Comparison of ENCODE assay signal across 8 cellular contexts in the genomic region with DNA sequence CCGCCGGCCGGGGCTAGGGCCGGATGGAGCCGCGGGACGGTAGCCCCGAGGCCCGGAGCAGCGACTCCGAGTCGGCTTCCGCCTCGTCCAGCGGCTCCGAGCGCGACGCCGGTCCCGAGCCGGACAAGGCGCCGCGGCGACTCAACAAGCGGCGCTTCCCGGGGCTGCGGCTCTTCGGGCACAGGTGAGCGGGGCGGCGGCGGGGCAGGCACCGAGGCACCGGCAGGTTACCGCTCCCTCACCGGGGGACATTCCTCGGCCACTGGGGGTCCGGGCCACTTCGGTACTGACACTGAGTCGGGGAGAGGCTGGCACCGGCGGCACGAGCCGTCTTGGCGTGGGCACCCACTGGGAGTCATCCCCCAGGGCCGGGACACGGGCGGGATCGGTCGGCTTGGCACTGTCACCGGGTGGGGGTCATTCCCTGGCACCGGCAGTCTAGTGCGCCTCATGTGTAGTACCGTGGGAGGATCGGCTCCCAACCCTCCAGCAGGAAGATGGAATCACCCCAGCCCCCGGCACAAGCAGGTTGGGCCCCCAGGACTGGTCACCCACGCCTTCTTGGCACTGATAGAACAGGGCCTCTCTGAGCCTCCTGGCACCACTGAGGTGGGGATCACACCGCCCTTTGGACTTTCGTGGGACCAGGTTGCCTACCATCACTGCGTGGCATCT. TPM values are rescaled to one million over a fixed set of nuclear protein-coding genes. Genes with fewer than 3 reads are reported as not detected.
DNase-seq lines count a peak whose midpoint lies in the region; ATAC-seq and TF ChIP-seq lines count a peak whose summit lies in the region.

No MANE protein-coding gene starts in this region.

- peaks cover 0 to 21% (median 0%) of the 10 kb centered on the region in 3 donors for H3K36me3 Mint-ChIP-seq in CD8-positive, alpha-beta memory T cell
- H3K36me3 Mint-ChIP-seq in activated T-helper 17 cell treated with anti-CD3 and anti-CD28 coated beads, Interleukin-2, amount 50 U/mL, for 72 hours (ENCODE audit: low read depth) = peaks cover 6% of the 10 kb centered on the region

- H3K4me1 ChIP-seq in CD8-positive, alpha-beta memory T cell (ENCODE audit: insufficient read depth, low read length) = peaks cover 80% of the 10 kb centered on the region
- H3K4me1 ChIP-seq in right atrium auricular region (peaks cover 0 to 85% of the 10 kb centered on the region in 2 donors), skeletal muscle tissue (ENCODE audit: control insufficient read depth in 3 of 3, insufficient read depth in 3 of 3, low read length in 3 of 3) (peaks cover 36 to 50% (median 44%) of the 10 kb centered on the region in 3 donors)

- H3K9me3 Mint-ChIP-seq in CD8-positive, alpha-beta memory T cell = no peaks in the 10 kb centered on the region
- H3K9me3 Mint-ChIP-seq in activated T-helper 17 cell treated with anti-CD3 and anti-CD28 coated beads, Interleukin-2, amount 50 U/mL, for 72 hours = no peaks in the 10 kb centered on the region

- POLR2A ChIA-PET in CD8-positive, alpha-beta memory T cell (lab: Charles Lee) = interaction anchor here (1.0 to 5.6 kb wide), 4 partner anchors 11 to 105 kb away, joined by 3 to 32 read pairs (median 5); no protein-coding TSS in a partner anchor

- peaks cover 62 to 79% (median 67%) of the 10 kb centered on the region in 3 donors for H3K4me1 Mint-ChIP-seq in CD8-positive, alpha-beta memory T cell
- H3K4me1 Mint-ChIP-seq in activated T-helper 17 cell treated with anti-CD3 and anti-CD28 coated beads, Interleukin-2, amount 50 U/mL, for 72 hours = peaks cover 49% of the 10 kb centered on the region

- CTCF ChIA-PET in CD8-positive, alpha-beta memory T cell (lab: Charles Lee) = interaction anchor here (0.6 to 18.1 kb wide), 9 partner anchors 10 to 213 kb away, joined by 3 to 358 read pairs (median 7); no protein-coding TSS in a partner anchor

- H3K4me3 ChIP-seq in CD8-positive, alpha-beta memory T cell (ENCODE audit: low read length) = peak overlapping the region; percentile 95
- H3K4me3 ChIP-seq in right atrium auricular region = peak overlapping the region; percentile 81 to 86
- peak overlapping the region; percentile 78 to 86 (median 86) for H3K4me3 ChIP-seq in skeletal muscle tissue (ENCODE audit: low read length in 3 of 3)

- peak overlapping the region; percentile 70 to 98 (median 94) for H3K27ac Mint-ChIP-seq in CD8-positive, alpha-beta memory T cell
- H3K27ac Mint-ChIP-seq in activated T-helper 17 cell treated with anti-CD3 and anti-CD28 coated beads, Interleukin-2, amount 50 U/mL, for 72 hours = peak overlapping the region; percentile 82

- peaks cover 0 to 3% of the 10 kb centered on the region in 2 donors for H3K27me3 Mint-ChIP-seq in CD8-positive, alpha-beta memory T cell
- no peaks in the 10 kb centered on the region for H3K27me3 Mint-ChIP-seq in activated T-helper 17 cell treated with anti-CD3 and anti-CD28 coated beads, Interleukin-2, amount 50 U/mL, for 72 hours

- H3K27me3 ChIP-seq in CD8-positive, alpha-beta memory T cell (ENCODE audit: insufficient read depth, low read length, poor library complexity, severe bottlenecking) = no peaks in the 10 kb centered on the region
- H3K27me3 ChIP-seq in right atrium auricular region = no peaks in the 10 kb centered on the region
- no peaks in the 10 kb centered on the region for H3K27me3 ChIP-seq in skeletal muscle tissue (ENCODE audit: control insufficient read depth in 3 of 3, insufficient read depth in 3 of 3, low read length in 3 of 3)

- no peaks in the 10 kb centered on the region for H3K9me3 ChIP-seq in CD8-positive, alpha-beta memory T cell (ENCODE audit: low read length)
- H3K9me3 ChIP-seq in right atrium auricular region (no peaks in the 10 kb centered on the region), skeletal muscle tissue (ENCODE audit: control insufficient read depth in 3 of 3, low read length in 3 of 3) (no peaks in the 10 kb centered on the region)

- peak; percentile 3 for ATAC-seq in HG03039 (IDR thresholded peaks at IDR 0.05; ENCODE audit: unreplicated experiment)
- no peak for ATAC-seq in activated T-helper 17 cell treated with anti-CD3 and anti-CD28 coated beads, Interleukin-2, amount 50 U/mL, for 72 hours (replicated peaks)

- peak overlapping the region; percentile 80 to 92 (median 84) for H3K9ac ChIP-seq in skeletal muscle tissue (ENCODE audit: low read depth in 1 of 3, low read length in 3 of 3)

- no peaks in the 10 kb centered on the region for H3K36me3 ChIP-seq in CD8-positive, alpha-beta memory T cell (ENCODE audit: insufficient read depth, low read length)
- H3K36me3 ChIP-seq in right atrium auricular region = no peaks in the 10 kb centered on the region
- no peaks in the 10 kb centered on the region for H3K36me3 ChIP-seq in skeletal muscle tissue (ENCODE audit: control insufficient read depth in 3 of 3, insufficient read depth in 3 of 3, low read length in 3 of 3)

- H3K4me3 Mint-ChIP-seq in CD8-positive, alpha-beta memory T cell = peak overlapping the region; percentile 89 to 98 (median 96)
- peak overlapping the region; percentile 92 for H3K4me3 Mint-ChIP-seq in activated T-helper 17 cell treated with anti-CD3 and anti-CD28 coated beads, Interleukin-2, amount 50 U/mL, for 72 hours

- TF ChIP-seq CTCF in right atrium auricular region (IDR thresholded peaks at IDR 0.05) = no peak

- peak in 1 of 5 donors; percentile 25 for DNase-seq in CD8-positive, alpha-beta memory T cell
- DNase-seq in right atrium auricular region (ENCODE audit: low spot score) (no peak), SW 1271 (lab: John Stamatoyannopoulos, UW) (no peak), NCI-H146 treated with DMSO at 0.1 percent for 48 hours (lab: John Stamatoyannopoulos, UW; ENCODE audit: unreplicated experiment) (no peak), dedifferentiated amniotic fluid mesenchymal stem cell (ENCODE audit: extremely low spot score) (no peak)

- peak overlapping the region; percentile 63 for H3K27ac ChIP-seq in CD8-positive, alpha-beta memory T cell (ENCODE audit: low read depth, low read length)
- H3K27ac ChIP-seq in right atrium auricular region (peak overlapping the region; percentile 78 to 87), skeletal muscle tissue (ENCODE audit: low read depth, low read length) (no peak overlapping the region)

RNA-seq across cellular contexts. Expression of gene DGKZ, which starts 0.5 kb away (rescaled TPM):
- total RNA-seq in CD8-positive, alpha-beta memory T cell = 10 to 100 TPM; 85.8 to 87.2 TPM
- polyA plus RNA-seq in CD8-positive, alpha-beta memory T cell = 87.4 TPM
- total RNA-seq in activated T-helper 17 cell treated with anti-CD3 and anti-CD28 coated beads, Interleukin-2, amount 50 U/mL, for 72 hours = 100 to 1,000 TPM in 1 of 2 donors, 10 to 100 TPM in 1; 78.9 to 100 TPM
- 100 to 1,000 TPM in 1 of 2 donors, 10 to 100 TPM in 1; 91.7 to 116 TPM for total RNA-seq in right atrium auricular region
- total RNA-seq in skeletal muscle tissue = 22.4 TPM

RNA-seq across cellular contexts. Expression of gene MDK, which starts 33.7 kb away (rescaled TPM):
- total RNA-seq in CD8-positive, alpha-beta memory T cell = 1 to 10 TPM; 1.1 to 1.2 TPM
- polyA plus RNA-seq in CD8-positive, alpha-beta memory T cell = 0.97 TPM
- 10 to 100 TPM in 1 of 2 donors, 1 to 10 TPM in 1; 8.5 to 12.9 TPM for total RNA-seq in activated T-helper 17 cell treated with anti-CD3 and anti-CD28 coated beads, Interleukin-2, amount 50 U/mL, for 72 hours
- total RNA-seq in right atrium auricular region (10 to 100 TPM; 11.9 to 26.4 TPM), skeletal muscle tissue (28.2 TPM)

RNA-seq across cellular contexts. Expression of gene CHRM4, which starts 43.8 kb away (rescaled TPM):
- total RNA-seq in CD8-positive, alpha-beta memory T cell = not detected
- 0.63 TPM for polyA plus RNA-seq in CD8-positive, alpha-beta memory T cell
- 1 to 10 TPM in 1 of 2 donors, under 1 TPM in 1; 0.90 to 6.1 TPM for total RNA-seq in activated T-helper 17 cell treated with anti-CD3 and anti-CD28 coated beads, Interleukin-2, amount 50 U/mL, for 72 hours
- total RNA-seq in right atrium auricular region = under 1 TPM in 1 of 2 donors, not detected in 1; 0.28 TPM
- not detected for total RNA-seq in skeletal muscle tissue

Comparison
In these comparisons a context has a peak if more than half of its experiments do, and no peak if none do; other contexts are left out.
1. RNA of gene MDK, which starts 33.7 kb away (total RNA-seq): 28.2 TPM in skeletal muscle tissue (single experiment), 11.9 to 26.4 TPM in right atrium auricular region and 8.5 to 12.9 TPM in activated T-helper 17 cell treated with anti-CD3 and anti-CD28 coated beads, Interleukin-2, amount 50 U/mL, for 72 hours; 1.1 to 1.2 TPM in CD8-positive, alpha-beta memory T cell; every median in the first group is over 4 times any median in the second.
2. Peak in every context shown above with its lines, with median percentiles within 50 percentile points of each other: H3K4me3 ChIP-seq.